ENCODE assay signal across 11 cellular contexts in the genomic region with DNA sequence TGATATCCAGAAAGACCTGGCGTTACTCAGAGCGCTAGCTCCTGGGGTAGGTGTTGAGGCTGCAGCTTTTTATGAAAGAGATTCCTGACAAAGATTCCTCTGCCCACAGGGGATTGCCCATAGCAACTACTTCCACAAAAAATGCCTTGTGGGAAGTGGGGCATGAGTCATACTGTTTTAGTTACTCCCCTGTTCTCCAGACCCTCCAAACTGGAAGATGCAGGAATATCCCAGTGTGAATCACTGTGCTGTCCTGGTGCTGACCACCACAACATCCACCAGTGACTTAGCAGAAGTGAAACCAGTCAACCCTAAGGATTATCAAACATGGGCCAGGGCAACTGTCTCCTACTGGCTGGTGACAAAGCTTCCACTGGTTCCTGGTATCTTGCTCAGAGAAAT.
DNase-seq lines count a peak whose midpoint lies in the region; ATAC-seq and TF ChIP-seq lines count a peak whose summit lies in the region.
"Had no signal": no experiment of that assay in that cellular context is flagged by ENCODE, and none has a peak within 500 bp of the region (broad histone marks: within the 10 kb centered on the region; RNA-seq: fewer than 3 reads in every experiment).

No MANE protein-coding gene starts in this region.

- H3K27ac Mint-ChIP-seq in osteocyte (ENCODE audit: unreplicated experiment): peak overlapping the region; percentile 90

- H3K4me3 ChIP-seq in epithelial cell of proximal tubule (ENCODE audit: low read depth, low read length): peak overlapping the region; percentile 21

- peaks cover 76% of the 10 kb centered on the region for H3K4me1 Mint-ChIP-seq in osteocyte (ENCODE audit: unreplicated experiment)

- H3K4me3 Mint-ChIP-seq in osteocyte (ENCODE audit: unreplicated experiment): no peak overlapping the region

- no peaks in the 10 kb centered on the region for H3K27me3 Mint-ChIP-seq in osteocyte (ENCODE audit: unreplicated experiment)

- CTCF ChIA-PET in RWPE1 (lab: Yijun Ruan, JAX): no interaction called here

- DNase-seq in ELR (ENCODE audit: low read depth) (peak; percentile 98), RWPE1 (ENCODE audit: low spot score) (peak; percentile 7), epithelial cell of proximal tubule (ENCODE audit: low read depth) (peak; percentile 96), osteocyte (ENCODE audit: extremely low spot score, unreplicated experiment) (no peak), left colon (no peak), DMS 273 (lab: John Stamatoyannopoulos, UW; ENCODE audit: unreplicated experiment) (no peak), NCI-H524 (lab: John Stamatoyannopoulos, UW) (no peak)
- DNase-seq: GDM1, NCI-H1105 treated with DMSO at 0.1 percent for 48 hours had no signal

- POLR2A ChIA-PET in RWPE1 (lab: Yijun Ruan, JAX; ENCODE audit: low non-redundant PET): no interaction called here

- intact Hi-C loops in left colon (cut with DNase I, micrococcal nuclease): no loop called here

- H3K36me3 Mint-ChIP-seq in osteocyte (ENCODE audit: unreplicated experiment): no peaks in the 10 kb centered on the region

- no peak overlapping the region; the same call in 1 of the 2 replicates for H3K27ac ChIP-seq in RWPE1

- TF ChIP-seq CTCF in RWPE1 (conservative IDR thresholded peaks at IDR 0.05; ENCODE audit: low read depth): no peak
- no peak for TF ChIP-seq CTCF in epithelial cell of proximal tubule (conservative IDR thresholded peaks at IDR 0.05; ENCODE audit: low read depth, low read length)
- no peak for TF ChIP-seq CTCF in osteocyte (IDR thresholded peaks at IDR 0.05)

- no peaks in the 10 kb centered on the region for H3K9me3 Mint-ChIP-seq in osteocyte (ENCODE audit: unreplicated experiment)
- H3K9me3 Mint-ChIP-seq: neural crest cell had no signal

- ATAC-seq in left colon (no peak), GM18867 (IDR thresholded peaks at IDR 0.05; ENCODE audit: unreplicated experiment) (no peak)

Comparison
In these comparisons a context has a peak if more than half of its experiments do, and no peak if none do; other contexts are left out.
1. DNase-seq: peak in ELR (single experiment), RWPE1 (single experiment) and epithelial cell of proximal tubule (single experiment); none in osteocyte (single experiment), left colon (0 of 2), DMS 273 (single experiment) and NCI-H524 (0 of 2).